Comparison of ENCODE assay signal across 8 cellular contexts in genomic region chr6:142845143-142845571, GRCh38.
DNase-seq lines count a peak whose midpoint lies in the region; ATAC-seq and TF ChIP-seq lines count a peak whose summit lies in the region.

No MANE protein-coding gene starts in this region.

- TF ChIP-seq CTCF in brain microvascular endothelial cell (IDR thresholded peaks at IDR 0.05; ENCODE audit: low read depth, low read length, missing control alignments) (no peak), natural killer cell (IDR thresholded peaks at IDR 0.05) (no peak)

- peak; percentile 37 for DNase-seq in CD1c-positive myeloid dendritic cell (ENCODE audit: extremely low spot score)
- DNase-seq in brain microvascular endothelial cell = no peak
- DNase-seq in natural killer cell = no peak
- DNase-seq in globus pallidus (ENCODE audit: low spot score) = no peak
- no peak for DNase-seq in UCSD-AML1 (lab: John Stamatoyannopoulos, UW; ENCODE audit: unreplicated experiment)
- no peak for DNase-seq in superior temporal gyrus (ENCODE audit: extremely low spot score)

- H3K27ac ChIP-seq in brain microvascular endothelial cell = peak overlapping the region; percentile 97

- H3K27me3 ChIP-seq in brain microvascular endothelial cell (replicated peaks) = no peaks in the 10 kb centered on the region

- H3K27me3 Mint-ChIP-seq in natural killer cell (ENCODE audit: low read depth in 2 of 2) = no peaks in the 10 kb centered on the region

- H3K27ac Mint-ChIP-seq in natural killer cell = peak overlapping the region; percentile 93

- H3K4me3 Mint-ChIP-seq in natural killer cell = peak overlapping the region; percentile 47

- no peaks in the 10 kb centered on the region for H3K9me3 Mint-ChIP-seq in natural killer cell

- ATAC-seq in GM19452 (IDR thresholded peaks at IDR 0.05; ENCODE audit: unreplicated experiment) (peak; percentile 41), HG03565 (IDR thresholded peaks at IDR 0.05; ENCODE audit: unreplicated experiment) (peak; percentile 38), natural killer cell (peak in 1 of 3 donors; percentile 9)

- H3K36me3 ChIP-seq in brain microvascular endothelial cell (replicated peaks) = no peaks in the 10 kb centered on the region

- H3K4me1 Mint-ChIP-seq in natural killer cell = peaks cover 44 to 67% of the 10 kb centered on the region in 2 donors

- intact Hi-C loops in natural killer cell (cut with micrococcal nuclease) = no loop called here

- no peaks in the 10 kb centered on the region for H3K36me3 Mint-ChIP-seq in natural killer cell

- H3K4me3 ChIP-seq in brain microvascular endothelial cell (ENCODE audit: low read depth, low read length) = no peak overlapping the region

- in situ Hi-C loops in brain microvascular endothelial cell (cut with HindIII; ENCODE audit: low pct_ligation_motif_present, low sequenced_read_pairs) = no loop called here
